8 cellular contexts compared by ENCODE assay signal in genomic region chr19:3175761-3176714, GRCh38. TPM values are rescaled to one million over a fixed set of nuclear protein-coding genes. Genes with fewer than 3 reads are reported as not detected.
DNase-seq lines count a peak whose midpoint lies in the region; ATAC-seq and TF ChIP-seq lines count a peak whose summit lies in the region.

No MANE protein-coding gene starts in this region.

- H3K4me3 ChIP-seq in GM12865 (ENCODE audit: low read depth, low read length), result peak overlapping the region; percentile 48
- no peak overlapping the region for H3K4me3 ChIP-seq in choroid plexus epithelial cell (ENCODE audit: low read depth, low read length)
- no peak overlapping the region for H3K4me3 ChIP-seq in retinal pigment epithelial cell (ENCODE audit: low read length)

- TF ChIP-seq CTCF in GM12865 (IDR thresholded peaks at IDR 0.05; ENCODE audit: insufficient read depth, low read depth, low read length, missing control alignments), result no peak
- TF ChIP-seq CTCF in choroid plexus epithelial cell (conservative IDR thresholded peaks at IDR 0.05; ENCODE audit: low read depth, low read length), result no peak
- no peak for TF ChIP-seq CTCF in retinal pigment epithelial cell (conservative IDR thresholded peaks at IDR 0.05; ENCODE audit: low read depth, low read length)

- DNase-seq in GM12865 (ENCODE audit: low read depth) (peak; percentile 89), NCI-H2171 treated with DMSO at 0.1 percent for 48 hours (lab: John Stamatoyannopoulos, UW) (peak; percentile 73), choroid plexus epithelial cell (ENCODE audit: low read depth) (peak; percentile 64), retinal pigment epithelial cell (ENCODE audit: low read depth) (peak; percentile 88), MV-4-11 (lab: John Stamatoyannopoulos, UW) (no peak), occipital lobe (lab: John Stamatoyannopoulos, UW) (no peak), NCI-H2107 (lab: John Stamatoyannopoulos, UW) (no peak)

- no peak for ATAC-seq in GM21528 (IDR thresholded peaks at IDR 0.05; ENCODE audit: low FRiP score, unreplicated experiment)

RNA-seq across cellular contexts. Expression of gene S1PR4, which starts 2.5 kb away (rescaled TPM):
- 0.16 TPM for total RNA-seq in occipital lobe

RNA-seq across cellular contexts. Expression of gene NCLN, which starts 9.7 kb away (rescaled TPM):
- 11.9 TPM for total RNA-seq in occipital lobe

RNA-seq across cellular contexts. Expression of gene GNA15, which starts 40.2 kb away (rescaled TPM):
- 1.9 TPM for total RNA-seq in occipital lobe

RNA-seq across cellular contexts. Expression of gene CELF5, which starts 48.4 kb away (rescaled TPM):
- total RNA-seq in occipital lobe, result 51.6 TPM

Comparison
In these comparisons a context has a peak if more than half of its experiments do, and no peak if none do; other contexts are left out.
1. DNase-seq: peak in GM12865 (single experiment), NCI-H2171 treated with DMSO at 0.1 percent for 48 hours (single experiment), choroid plexus epithelial cell (single experiment) and retinal pigment epithelial cell (single experiment); none in MV-4-11 (single experiment), occipital lobe (single experiment) and NCI-H2107 (single experiment).